1 cellular context compared by ENCODE assay signal in genomic region chr21:45740491-45741357, GRCh38.
TF ChIP-seq lines count a peak whose summit lies in the region.

No MANE protein-coding gene starts in this region.

TF ChIP-seq in K562, 482 proteins besides CTCF, POLR2A, EP300 and RAD21:
- TF ChIP-seq BCLAF1 (IDR thresholded peaks at IDR 0.05; ENCODE audit: borderline replicate concordance in 1 of 2, control insufficient read depth in 1 of 2, low read depth in 2 of 2, low read length in 1 of 2) (0 out of 4 replicates have a peak, but pooled peaks of 1 of the 2 experiments have one; percentile 26), KDM1A (IDR thresholded peaks at IDR 0.05) (no peak), XRCC4 (IDR thresholded peaks at IDR 0.05; ENCODE audit: extremely low read depth, insufficient read depth, insufficient read length) (no peak), RBM22 (IDR thresholded peaks at IDR 0.05; ENCODE audit: low read depth, low read length, poor library complexity, severe bottlenecking) (no peak), NELFE (IDR thresholded peaks at IDR 0.05; ENCODE audit: insufficient read depth, insufficient read length) (no peak)
